In the genomic region with DNA sequence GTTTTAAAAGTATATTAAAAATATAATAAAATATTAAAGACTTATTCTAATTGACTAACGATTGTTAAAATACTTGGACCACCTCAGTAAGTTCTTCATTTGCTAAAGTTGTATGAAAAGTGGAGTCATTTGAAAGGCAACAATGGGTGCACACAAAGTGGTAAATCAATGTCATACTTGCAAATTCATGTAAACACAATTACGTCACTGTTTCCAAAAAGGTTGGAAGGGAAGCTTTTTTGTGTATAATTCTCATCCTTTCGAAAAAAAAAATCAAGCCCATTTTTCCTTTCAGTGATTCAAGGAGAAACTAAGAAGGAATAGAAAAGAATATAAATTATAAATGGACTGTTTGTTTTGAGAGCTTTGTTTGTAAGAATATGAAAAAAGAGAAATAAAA, we compare ENCODE assay signal across 8 cellular contexts.
"Had no signal": no experiment of that assay in that cellular context is flagged by ENCODE, and none has a peak within 500 bp of the region (broad histone marks: within the 10 kb centered on the region; RNA-seq: fewer than 3 reads in every experiment).

No MANE protein-coding gene starts in this region.

- H3K4me2 ChIP-seq: KMS-11 had no signal

- H3K9ac ChIP-seq: KMS-11 had no signal

- H3K4me3 ChIP-seq: K562 had no signal

- FAIRE-seq: HTR-8/SVneo, K562 had no signal

- H3K4me3 Mint-ChIP-seq: IgD-negative memory B cell had no signal

- H3K27ac ChIP-seq: HL-60, KMS-11 had no signal

- H3K27me3 Mint-ChIP-seq: IgD-negative memory B cell had no signal

- H3K36me3 Mint-ChIP-seq: IgD-negative memory B cell had no signal

- DNase-seq: IMR-90, KBM-7, KG1 had no signal

- ATAC-seq: K562 had no signal

- H3K27ac Mint-ChIP-seq: IgD-negative memory B cell had no signal

- H3K4me1 Mint-ChIP-seq: IgD-negative memory B cell had no signal
